In genomic region chr11:122285444-122285843, GRCh38 we compare ENCODE assay signal across 26 cellular contexts.
DNase-seq lines count a peak whose midpoint lies in the region; ATAC-seq and TF ChIP-seq lines count a peak whose summit lies in the region.
"Had no signal": no experiment of that assay in that cellular context is flagged by ENCODE, and none has a peak within 500 bp of the region (broad histone marks: within the 10 kb centered on the region; RNA-seq: fewer than 3 reads in every experiment).

No MANE protein-coding gene starts in this region.

- ATAC-seq in left ventricle myocardium superior, result no peak
- no peak for ATAC-seq in HG03378 (IDR thresholded peaks at IDR 0.05; ENCODE audit: unreplicated experiment)
- no peak for ATAC-seq in HG03439 (IDR thresholded peaks at IDR 0.05; ENCODE audit: unreplicated experiment)
- ATAC-seq: HCT116 had no signal

- H3K4me1 ChIP-seq in cardiac muscle cell (ENCODE audit: low read depth) (peaks cover 7% of the 10 kb centered on the region), esophagus muscularis mucosa (peaks cover 0 to 24% (median 15%) of the 10 kb centered on the region in 4 donors), neuron (ENCODE audit: insufficient read depth, low read length) (peaks cover 13% of the 10 kb centered on the region)
- H3K4me1 ChIP-seq: BE2C had no signal

- H3K4me3 Mint-ChIP-seq in HFFc6, result no peak overlapping the region
- H3K4me3 Mint-ChIP-seq: CD14-positive monocyte; CD8-positive, alpha-beta memory T cell had no signal

- no peak for TF ChIP-seq POLR2A in esophagus muscularis mucosa (IDR thresholded peaks at IDR 0.05; ENCODE audit: low read depth)

- no peaks in the 10 kb centered on the region for H3K27me3 ChIP-seq in cardiac muscle cell
- no peaks in the 10 kb centered on the region for H3K27me3 ChIP-seq in esophagus muscularis mucosa
- H3K27me3 ChIP-seq in neuron (ENCODE audit: insufficient read depth, low read length), result no peaks in the 10 kb centered on the region
- H3K27me3 ChIP-seq: BE2C had no signal

- intact Hi-C loops in left ventricle myocardium superior (cut with micrococcal nuclease), result no loop called here
- intact Hi-C loops in esophagus muscularis mucosa (cut with DNase I), result no loop called here

- H3K4me1 Mint-ChIP-seq in HFFc6 (ENCODE audit: low read depth), result peaks cover 9% of the 10 kb centered on the region; the same call in 1 of the 2 replicates
- H3K4me1 Mint-ChIP-seq: CD8-positive, alpha-beta memory T cell had no signal

- WGBS in esophagus muscularis mucosa, result 80% methylated on average over 8 of the region's 8 CpGs

- no peaks in the 10 kb centered on the region for H3K9me3 ChIP-seq in cardiac muscle cell (ENCODE audit: low read depth)
- no peaks in the 10 kb centered on the region for H3K9me3 ChIP-seq in esophagus muscularis mucosa
- no peaks in the 10 kb centered on the region for H3K9me3 ChIP-seq in neuron (ENCODE audit: low read length)
- H3K9me3 ChIP-seq: BE2C had no signal

- peaks cover 10% of the 10 kb centered on the region for H3K27me3 Mint-ChIP-seq in HFFc6 (ENCODE audit: insufficient read depth)
- H3K27me3 Mint-ChIP-seq: CD8-positive, alpha-beta memory T cell had no signal

- H3K4me3 ChIP-seq in cardiac muscle cell (no peak overlapping the region), esophagus muscularis mucosa (no peak overlapping the region), neuron (ENCODE audit: low read length) (no peak overlapping the region)
- H3K4me3 ChIP-seq: SK-N-MC had no signal

- no peak for TF ChIP-seq CTCF in cardiac muscle cell (IDR thresholded peaks at IDR 0.05; ENCODE audit: low read depth, low read length)
- TF ChIP-seq CTCF in esophagus muscularis mucosa (IDR thresholded peaks at IDR 0.05), result no peak
- TF ChIP-seq CTCF in HFFc6 (IDR thresholded peaks at IDR 0.05), result no peak

- no peaks in the 10 kb centered on the region for H3K36me3 Mint-ChIP-seq in HFFc6 (ENCODE audit: low read depth)
- H3K36me3 Mint-ChIP-seq: CD14-positive monocyte; CD8-positive, alpha-beta memory T cell had no signal

- H3K27ac Mint-ChIP-seq in HFFc6, result no peak overlapping the region
- H3K27ac Mint-ChIP-seq: CD14-positive monocyte; CD8-positive, alpha-beta memory T cell had no signal

- peaks cover 2% of the 10 kb centered on the region for H3K36me3 ChIP-seq in cardiac muscle cell
- no peaks in the 10 kb centered on the region for H3K36me3 ChIP-seq in esophagus muscularis mucosa
- no peaks in the 10 kb centered on the region for H3K36me3 ChIP-seq in neuron (ENCODE audit: insufficient read depth, low read length)
- H3K36me3 ChIP-seq: BE2C had no signal

- peak overlapping the region; percentile 59 for H3K27ac ChIP-seq in cardiac muscle cell
- peak overlapping the region in 3 of 4 donors; percentile 62 to 69 (median 63) for H3K27ac ChIP-seq in esophagus muscularis mucosa (replicated peaks in 1 of 4)
- H3K27ac ChIP-seq: RWPE1, SK-N-MC had no signal

- H3K9me3 Mint-ChIP-seq in HFFc6, result no peaks in the 10 kb centered on the region
- H3K9me3 Mint-ChIP-seq: CD14-positive monocyte had no signal

- no peak for DNase-seq in cardiac muscle cell (ENCODE audit: low read depth in 1 of 2, low spot score in 1 of 2)
- DNase-seq in left ventricle myocardium superior, result no peak
- no peak for DNase-seq in esophagus muscularis mucosa (ENCODE audit: extremely low spot score)
- DNase-seq in HFFc6, result no peak
- DNase-seq: 8988T; ACHN; BE2C; CD8-positive, alpha-beta memory T cell; DMS 273 treated with DMSO at 0.1 percent for 48 hours; DMS79; GF-D8; NCI-H1048; NCI-H1417; NCI-H1694; NCI-H2029 treated with DMSO at 0.1 percent for 48 hours; NCI-H226; NCI-H510A; NCI-H69; SHP77 had no signal

- TF ChIP-seq EP300 in esophagus muscularis mucosa (IDR thresholded peaks at IDR 0.05), result no peak

- H2AFZ ChIP-seq in neuron (ENCODE audit: low read depth, low read length), result peak overlapping the region; percentile 28
